ENCODE assay signal across 8 cellular contexts in the genomic region with DNA sequence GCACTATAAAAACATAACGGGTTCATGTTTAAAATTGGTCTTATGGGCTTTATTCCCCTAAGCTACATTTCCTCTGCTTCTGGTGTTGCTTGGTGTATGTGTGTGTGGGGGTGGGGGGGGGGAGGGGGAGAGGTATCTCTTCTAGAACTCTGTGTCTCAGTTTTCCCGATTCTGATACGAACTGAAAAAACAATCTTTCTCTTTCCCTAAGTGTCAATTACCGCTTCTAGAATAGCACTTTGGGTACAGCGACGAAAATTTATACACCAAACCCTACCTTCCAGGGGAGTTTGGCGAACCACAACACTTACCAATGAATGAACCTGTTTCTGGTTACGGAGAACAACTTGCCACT. TPM values are rescaled to one million over a fixed set of nuclear protein-coding genes. Genes with fewer than 3 reads are reported as not detected.
DNase-seq lines count a peak whose midpoint lies in the region; ATAC-seq and TF ChIP-seq lines count a peak whose summit lies in the region.

No MANE protein-coding gene starts in this region.

- H3K36me3 ChIP-seq in Karpas-422 (ENCODE audit: insufficient read depth, low read length): peaks cover 32% of the 10 kb centered on the region

- H3K4me1 ChIP-seq in Karpas-422 (ENCODE audit: low read length): peaks cover 51% of the 10 kb centered on the region

- H3K9me3 ChIP-seq in AG04450 (ENCODE audit: control insufficient read depth, insufficient read depth, low read length): no peaks in the 10 kb centered on the region
- H3K9me3 ChIP-seq in Karpas-422 (ENCODE audit: low read length): no peaks in the 10 kb centered on the region

- H3K4me3 Mint-ChIP-seq in naive B cell: peak overlapping the region; percentile 94 to 99 (median 97)

- peak overlapping the region; percentile 88 for H3K9ac ChIP-seq in Karpas-422 (ENCODE audit: low read length)

- H2AFZ ChIP-seq in Karpas-422 (ENCODE audit: low read length): no peak overlapping the region

- H3K9me2 ChIP-seq in Karpas-422 (replicated peaks; ENCODE audit: insufficient read depth, low read length): no peaks in the 10 kb centered on the region; the same call in 1 of the 2 replicates

- TF ChIP-seq CTCF in AG04450 (IDR thresholded peaks at IDR 0.05; ENCODE audit: low read depth, low read length): no peak

- CTCF ChIA-PET in AG04450 (lab: Charles Lee): interaction anchor here (0.6 to 1.4 kb wide), 2 partner anchors 74 to 262 kb away, joined by 3 to 4 read pairs; no protein-coding TSS in a partner anchor

- H3K4me2 ChIP-seq in Karpas-422 (ENCODE audit: low read depth, low read length, poor library complexity, severe bottlenecking): peak overlapping the region; percentile 95

- H3K27ac ChIP-seq in AG04450 (ENCODE audit: low read depth, low read length) (peak overlapping the region; percentile 61), Karpas-422 (ENCODE audit: low read length) (peak overlapping the region; percentile 96), cingulate gyrus (ENCODE audit: low read depth, low read length) (peak overlapping the region; percentile 87)

- H3K9me3 Mint-ChIP-seq in naive B cell: no peaks in the 10 kb centered on the region

- H4K20me1 ChIP-seq in Karpas-422 (ENCODE audit: insufficient read depth, low read depth, low read length): 0 out of 2 replicates have a peak, but pooled peaks cover 6% of the 10 kb centered on the region

- peaks cover 45 to 69% (median 52%) of the 10 kb centered on the region in 3 donors for H3K4me1 Mint-ChIP-seq in naive B cell

- H3K36me3 Mint-ChIP-seq in naive B cell: no peaks in the 10 kb centered on the region

- H3K79me2 ChIP-seq in Karpas-422 (ENCODE audit: low read length): peaks cover 53% of the 10 kb centered on the region

- peak overlapping the region; percentile 99 for H3K4me3 ChIP-seq in AG04450 (ENCODE audit: low read depth, low read length)
- H3K4me3 ChIP-seq in Karpas-422 (ENCODE audit: low read length): peak overlapping the region; percentile 98

- no peaks in the 10 kb centered on the region for H3K27me3 Mint-ChIP-seq in naive B cell

- H3K27ac Mint-ChIP-seq in naive B cell: peak overlapping the region; percentile 97 to 100 (median 99)

- no peak for DNase-seq in AG04450 (ENCODE audit: low read depth, low spot score)
- no peak for DNase-seq in Karpas-422
- DNase-seq in naive B cell: no peak
- DNase-seq in NCI-H2171 treated with DMSO at 0.1 percent for 48 hours (lab: John Stamatoyannopoulos, UW): no peak
- no peak for DNase-seq in pons (ENCODE audit: low spot score)

- POLR2A ChIA-PET in AG04450 (lab: Yijun Ruan, JAX): interaction anchor here (0.6 to 0.9 kb wide), 3 partner anchors 77 to 314 kb away, joined by 3 to 13 read pairs (median 4); no protein-coding TSS in a partner anchor

- ATAC-seq in naive B cell (ENCODE audit: low read depth in 2 of 2): no peak
- no peak for ATAC-seq in GM18517 (IDR thresholded peaks at IDR 0.05; ENCODE audit: unreplicated experiment)
- ATAC-seq in GM18909 (IDR thresholded peaks at IDR 0.05; ENCODE audit: poor library complexity, unreplicated experiment): no peak

- no peaks in the 10 kb centered on the region for H3K27me3 ChIP-seq in AG04450 (ENCODE audit: control insufficient read depth, insufficient read depth, low read length)
- no peaks in the 10 kb centered on the region for H3K27me3 ChIP-seq in Karpas-422 (ENCODE audit: low read length)

RNA-seq across cellular contexts. Expression of gene NUP160, which starts 0.6 kb away (rescaled TPM):
- polyA plus RNA-seq in AG04450 (2011; rRNA removed): 26.8 and 31.3 TPM in 2 replicates
- polyA minus RNA-seq in AG04450 (2011; rRNA and poly(A)+ RNA removed): 37.4 and 53.4 TPM in 2 replicates
- total RNA-seq in Karpas-422 (2014; rRNA removed; shearing (Covaris generic); ENCODE audit: low replicate concordance): 37.7 and 65.0 TPM in 2 replicates
- polyA plus RNA-seq in naive B cell (ENCODE audit: low read depth in 6 of 6): 10 to 100 TPM; 25.7 to 57.4 (median 38.5) TPM
